In genomic region chr17:77602062-77602746, GRCh38 we compare ENCODE assay signal across 12 cellular contexts.
DNase-seq lines count a peak whose midpoint lies in the region; ATAC-seq and TF ChIP-seq lines count a peak whose summit lies in the region.
"Had no signal": no experiment of that assay in that cellular context is flagged by ENCODE, and none has a peak within 500 bp of the region (broad histone marks: within the 10 kb centered on the region; RNA-seq: fewer than 3 reads in every experiment).

No MANE protein-coding gene starts in this region.

- peak overlapping the region; percentile 69 for H3K4me2 ChIP-seq in skeletal muscle satellite cell (ENCODE audit: low read length)

- peaks cover 32% of the 10 kb centered on the region for H3K4me1 ChIP-seq in skeletal muscle satellite cell (ENCODE audit: control insufficient read depth, insufficient read depth, low read length)
- no peaks in the 10 kb centered on the region for H3K4me1 ChIP-seq in naive thymus-derived CD4-positive, alpha-beta T cell (ENCODE audit: control insufficient read depth in 2 of 2, insufficient read depth in 2 of 2, low read length in 2 of 2)

- in situ Hi-C loops in astrocyte of the spinal cord (cut with HindIII; ENCODE audit: low sequenced_read_pairs) = no loop called here

- H3K36me3 ChIP-seq in skeletal muscle satellite cell (ENCODE audit: insufficient read depth, low read length) = no peaks in the 10 kb centered on the region
- H3K36me3 ChIP-seq in naive thymus-derived CD4-positive, alpha-beta T cell (ENCODE audit: control insufficient read depth in 2 of 3, insufficient read depth in 3 of 3, low read length in 3 of 3) = no peaks in the 10 kb centered on the region

- no peak overlapping the region for H3K27ac Mint-ChIP-seq in naive thymus-derived CD4-positive, alpha-beta T cell

- TF ChIP-seq CTCF in astrocyte of the spinal cord (IDR thresholded peaks at IDR 0.05; ENCODE audit: low read depth, low read length) = no peak

- no peaks in the 10 kb centered on the region for H3K27me3 ChIP-seq in skeletal muscle satellite cell (ENCODE audit: control insufficient read depth, insufficient read depth, low read length)
- H3K27me3 ChIP-seq in naive thymus-derived CD4-positive, alpha-beta T cell (ENCODE audit: control insufficient read depth in 2 of 2, insufficient read depth in 2 of 2, low read length in 2 of 2) = no peaks in the 10 kb centered on the region

- ATAC-seq in left cardiac atrium = peak; percentile 90 to 95
- ATAC-seq in naive thymus-derived CD4-positive, alpha-beta T cell = no peak

- DNase-seq in GM04503 (ENCODE audit: low read depth) (peak; percentile 55), astrocyte of the spinal cord (ENCODE audit: low read depth, low spot score) (peak; percentile 34), left cardiac atrium (peak; percentile 82), NOMO-1 (lab: John Stamatoyannopoulos, UW; ENCODE audit: unreplicated experiment in 2 of 2) (no peak), activated gamma-delta T cell treated with Interleukin-2 at 50 U/mL for 16 hours (no peak), NOMO-1 treated with DMSO at 0.1 percent for 48 hours (lab: John Stamatoyannopoulos, UW; ENCODE audit: unreplicated experiment) (no peak)
- no peak for DNase-seq in naive thymus-derived CD4-positive, alpha-beta T cell
- DNase-seq: activated CD4-positive, alpha-beta T cell treated with anti-CD3 and anti-CD28 coated beads, Interleukin-2, amount 50 U/mL, for 4 hours; DMS153; stimulated activated CD4-positive, alpha-beta T cell treated with anti-CD3 and anti-CD28 coated beads, Interleukin-12 subunit alpha, Interleukin-12 subunit beta, amount 100 ng/mL, for 4 hours had no signal

- CTCF ChIA-PET in naive thymus-derived CD4-positive, alpha-beta T cell (lab: Charles Lee) = no interaction called here

- H3K27ac ChIP-seq in naive thymus-derived CD4-positive, alpha-beta T cell (ENCODE audit: low read depth, low read length) = no peak overlapping the region
- H3K27ac ChIP-seq: HL-60 had no signal

- POLR2A ChIA-PET in naive thymus-derived CD4-positive, alpha-beta T cell (lab: Charles Lee) = no interaction called here

- H3K36me3 Mint-ChIP-seq in naive thymus-derived CD4-positive, alpha-beta T cell = no peaks in the 10 kb centered on the region

- intact Hi-C loops in left cardiac atrium (cut with DNase I) = loop anchor here (2.0 to 10.0 kb wide), 3 partner anchors 75 to 133 kb away; no protein-coding TSS in a partner anchor
- intact Hi-C loops in naive thymus-derived CD4-positive, alpha-beta T cell (cut with micrococcal nuclease) = no loop called here

- H3K4me3 ChIP-seq in astrocyte of the spinal cord (ENCODE audit: low read depth, low read length) (no peak overlapping the region), skeletal muscle satellite cell (ENCODE audit: low read length) (peak overlapping the region; percentile 18)
- H3K4me3 ChIP-seq in naive thymus-derived CD4-positive, alpha-beta T cell (ENCODE audit: low read length) = no peak overlapping the region

- peaks cover 0 to 25% (median 0%) of the 10 kb centered on the region in 5 donors for H3K27me3 Mint-ChIP-seq in naive thymus-derived CD4-positive, alpha-beta T cell

- peak overlapping the region; percentile 70 for H3K9ac ChIP-seq in skeletal muscle satellite cell (ENCODE audit: low read depth, low read length)

- no peak overlapping the region for H3K4me3 Mint-ChIP-seq in naive thymus-derived CD4-positive, alpha-beta T cell

- no peaks in the 10 kb centered on the region for H3K9me3 ChIP-seq in skeletal muscle satellite cell (replicated peaks; ENCODE audit: low read length)
- no peaks in the 10 kb centered on the region for H3K9me3 ChIP-seq in naive thymus-derived CD4-positive, alpha-beta T cell (ENCODE audit: control insufficient read depth in 2 of 3, low read length in 3 of 3)

- H3K9me3 Mint-ChIP-seq in naive thymus-derived CD4-positive, alpha-beta T cell = no peaks in the 10 kb centered on the region

- H3K4me1 Mint-ChIP-seq in naive thymus-derived CD4-positive, alpha-beta T cell = no peaks in the 10 kb centered on the region

Comparison
In these comparisons a context has a peak if more than half of its experiments do, and no peak if none do; other contexts are left out.
1. DNase-seq: peak in GM04503 (single experiment), astrocyte of the spinal cord (single experiment) and left cardiac atrium (single experiment); none in NOMO-1 (0 of 2), activated gamma-delta T cell treated with Interleukin-2 at 50 U/mL for 16 hours (single experiment), naive thymus-derived CD4-positive, alpha-beta T cell (0 of 9) and NOMO-1 treated with DMSO at 0.1 percent for 48 hours (single experiment).
2. intact Hi-C loops: an anchor here in left cardiac atrium (2.0 to 10.0 kb wide); none called in naive thymus-derived CD4-positive, alpha-beta T cell.